Comparison of ENCODE assay signal across 10 cellular contexts in the genomic region with DNA sequence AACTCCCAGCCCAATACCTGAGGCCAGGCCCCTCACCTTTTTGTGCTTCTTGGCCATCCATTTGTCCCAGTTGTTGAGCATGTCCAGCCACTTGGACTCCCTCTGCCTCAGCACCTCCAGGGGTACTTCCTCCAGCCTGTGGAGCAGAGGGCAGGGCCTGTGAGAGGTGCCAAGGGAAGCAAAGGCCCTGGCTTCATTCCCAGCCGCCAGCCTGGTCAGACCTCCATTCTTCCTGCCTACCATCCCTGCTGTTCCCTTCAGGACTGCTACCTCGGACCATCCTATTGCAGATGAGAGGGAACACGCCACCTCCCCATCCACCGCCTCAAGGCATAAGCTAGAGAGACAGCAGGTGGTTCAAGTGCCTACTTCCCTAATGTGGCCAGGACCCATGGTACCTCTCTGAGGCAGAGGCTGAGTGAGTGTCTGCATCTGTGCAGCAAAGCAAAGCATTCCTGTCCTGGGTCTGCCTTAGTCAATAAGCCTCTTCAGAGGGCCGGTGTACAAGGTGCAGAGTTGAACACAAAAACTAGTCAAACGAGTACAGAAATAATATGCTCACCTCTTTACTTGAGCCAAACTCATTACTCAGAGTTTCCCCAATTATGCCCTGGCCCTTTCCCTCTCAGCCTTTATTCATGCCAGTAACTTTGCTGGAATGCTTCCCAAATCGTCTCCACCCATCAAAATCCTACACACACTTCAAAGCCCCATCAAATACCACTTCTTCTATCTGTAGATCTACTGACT. TPM values are rescaled to one million over a fixed set of nuclear protein-coding genes. Genes with fewer than 3 reads are reported as not detected.
DNase-seq lines count a peak whose midpoint lies in the region; ATAC-seq and TF ChIP-seq lines count a peak whose summit lies in the region.
"Had no signal": no experiment of that assay in that cellular context is flagged by ENCODE, and none has a peak within 500 bp of the region (broad histone marks: within the 10 kb centered on the region; RNA-seq: fewer than 3 reads in every experiment).

No MANE protein-coding gene starts in this region.

- no peaks in the 10 kb centered on the region for H3F3A ChIP-seq in GM23338 (replicated peaks; ENCODE audit: low read depth)

- H2AFZ ChIP-seq in GM23338 = no peak overlapping the region

- H3K4me2 ChIP-seq in GM23338 = no peak overlapping the region

- peaks cover 10% of the 10 kb centered on the region for H3K36me3 Mint-ChIP-seq in stimulated activated naive CD8-positive, alpha-beta T cell treated with anti-CD3 and anti-CD28 coated beads, Interleukin-15, Interleukin-2, amounts not matched to agents 100 ng/mL and 50 ng/mL, for 24 hours (ENCODE audit: low read depth)
- H3K36me3 Mint-ChIP-seq in mesothelial cell of epicardium (no peaks in the 10 kb centered on the region), GM23338 (ENCODE audit: low read depth) (no peaks in the 10 kb centered on the region; the same call in 2 of the 3 replicates)

- intact Hi-C loops in ascending aorta (cut with DNase I) = loop anchor here (1.0 to 10.0 kb wide), 2 partner anchors 22 to 980 kb away; partner anchors contain the start of gene TBC1D10A

- H3K27me3 Mint-ChIP-seq in stimulated activated naive CD8-positive, alpha-beta T cell treated with anti-CD3 and anti-CD28 coated beads, Interleukin-15, Interleukin-2, amounts not matched to agents 100 ng/mL and 50 ng/mL, for 24 hours = no peaks in the 10 kb centered on the region
- no peaks in the 10 kb centered on the region for H3K27me3 Mint-ChIP-seq in mesothelial cell of epicardium (ENCODE audit: low read depth)
- H3K27me3 Mint-ChIP-seq in GM23338 (ENCODE audit: insufficient read depth, low read depth, poor library complexity) = peaks cover 6% of the 10 kb centered on the region

- H3K4me1 ChIP-seq in ascending aorta = peaks cover 44 to 84% of the 10 kb centered on the region in 2 donors
- H3K4me1 ChIP-seq in GM23338 (ENCODE audit: insufficient read depth) = no peaks in the 10 kb centered on the region

- H3K79me2 ChIP-seq in GM23338 (replicated peaks; ENCODE audit: insufficient read depth) = no peaks in the 10 kb centered on the region

- TF ChIP-seq CTCF in ascending aorta (IDR thresholded peaks at IDR 0.05) (no peak), mesothelial cell of epicardium (IDR thresholded peaks at IDR 0.05; ENCODE audit: unreplicated experiment) (no peak), GM23338 (conservative IDR thresholded peaks at IDR 0.05; ENCODE audit: low read depth in 2 of 2) (no peak)

- DNase-seq in stimulated activated naive CD8-positive, alpha-beta T cell treated with anti-CD3 and anti-CD28 coated beads, Interleukin-15, Interleukin-2, amounts not matched to agents 100 U/mL and 50 U/mL, for 24 hours = no peak
- peak in 1 of 2 donors; percentile 83 for DNase-seq in ascending aorta (ENCODE audit: low spot score in 2 of 2)
- no peak for DNase-seq in mesothelial cell of epicardium (ENCODE audit: low spot score in 2 of 2, unreplicated experiment in 2 of 2)
- no peak for DNase-seq in GOT3 (lab: John Stamatoyannopoulos, UW)
- DNase-seq in NCI-H748 treated with DMSO at 0.1 percent for 48 hours (lab: John Stamatoyannopoulos, UW) = no peak
- no peak for DNase-seq in GM23338 (ENCODE audit: low spot score)
- DNase-seq: NCI-H1694 had no signal

- H3K9me3 Mint-ChIP-seq in stimulated activated naive CD8-positive, alpha-beta T cell treated with anti-CD3 and anti-CD28 coated beads, Interleukin-15, Interleukin-2, amounts not matched to agents 100 ng/mL and 50 ng/mL, for 24 hours = no peaks in the 10 kb centered on the region
- H3K9me3 Mint-ChIP-seq in mesothelial cell of epicardium (no peaks in the 10 kb centered on the region), GM23338 (no peaks in the 10 kb centered on the region)

- peak overlapping the region; percentile 86 for H3K27ac ChIP-seq in ascending aorta
- no peak overlapping the region for H3K27ac ChIP-seq in GM23338 (ENCODE audit: low read depth)
- H3K27ac ChIP-seq: cardiac muscle cell had no signal

- H3K4me3 Mint-ChIP-seq in stimulated activated naive CD8-positive, alpha-beta T cell treated with anti-CD3 and anti-CD28 coated beads, Interleukin-15, Interleukin-2, amounts not matched to agents 100 ng/mL and 50 ng/mL, for 24 hours = peak overlapping the region; percentile 70
- H3K4me3 Mint-ChIP-seq in mesothelial cell of epicardium (no peak overlapping the region), GM23338 (no peak overlapping the region)

- H3K4me3 ChIP-seq in ascending aorta (peak overlapping the region; percentile 25 to 42), GM23338 (no peak overlapping the region)
- H3K4me3 ChIP-seq: cardiac muscle cell had no signal

- H3K4me1 Mint-ChIP-seq in stimulated activated naive CD8-positive, alpha-beta T cell treated with anti-CD3 and anti-CD28 coated beads, Interleukin-15, Interleukin-2, amounts not matched to agents 100 ng/mL and 50 ng/mL, for 24 hours (ENCODE audit: low read depth) = peaks cover 96% of the 10 kb centered on the region
- H3K4me1 Mint-ChIP-seq in mesothelial cell of epicardium (peaks cover 44% of the 10 kb centered on the region), GM23338 (peaks cover 8% of the 10 kb centered on the region; the same call in 1 of the 3 replicates)

- no peaks in the 10 kb centered on the region for H3K27me3 ChIP-seq in ascending aorta
- H3K27me3 ChIP-seq in GM23338 (ENCODE audit: insufficient read depth) = no peaks in the 10 kb centered on the region
- H3K27me3 ChIP-seq: cardiac muscle cell had no signal

- ATAC-seq in stimulated activated naive CD8-positive, alpha-beta T cell treated with anti-CD3 and anti-CD28 coated beads, Interleukin-15, Interleukin-2, amounts not matched to agents 100 U/mL and 50 U/mL, for 24 hours = no peak
- ATAC-seq in GM18498 (IDR thresholded peaks at IDR 0.05; ENCODE audit: unreplicated experiment) (no peak), GM23338 (no peak)

- no peaks in the 10 kb centered on the region; the same call in none of the 2 replicates for H4K20me1 ChIP-seq in GM23338 (replicated peaks; ENCODE audit: insufficient read depth)

- no peaks in the 10 kb centered on the region for H3K9me3 ChIP-seq in ascending aorta

- H3K9me2 ChIP-seq in GM23338 (ENCODE audit: insufficient read depth) = no peaks in the 10 kb centered on the region

- H3K36me3 ChIP-seq in ascending aorta (peaks cover 33 to 35% of the 10 kb centered on the region in 2 donors), GM23338 (ENCODE audit: insufficient read depth) (no peaks in the 10 kb centered on the region)
- H3K36me3 ChIP-seq: cardiac muscle cell had no signal

- peak overlapping the region; percentile 78 for H3K27ac Mint-ChIP-seq in stimulated activated naive CD8-positive, alpha-beta T cell treated with anti-CD3 and anti-CD28 coated beads, Interleukin-15, Interleukin-2, amounts not matched to agents 100 ng/mL and 50 ng/mL, for 24 hours
- peak overlapping the region; percentile 32 for H3K27ac Mint-ChIP-seq in mesothelial cell of epicardium
- no peak overlapping the region for H3K27ac Mint-ChIP-seq in GM23338

TF ChIP-seq in GM23338, 12 proteins besides CTCF, POLR2A, EP300 and RAD21 (continues in another document):
- TF ChIP-seq EZH2phosphoT487 (IDR thresholded peaks at IDR 0.05; ENCODE audit: unreplicated experiment) (no peak), ETS1 (IDR thresholded peaks at IDR 0.05) (no peak), CREB1 (CRISPR knock-in tag; IDR thresholded peaks at IDR 0.05; ENCODE audit: low read depth) (no peak), POLR2AphosphoS5 (IDR thresholded peaks at IDR 0.05; ENCODE audit: low read depth) (no peak), NANOG (IDR thresholded peaks at IDR 0.05; ENCODE audit: borderline replicate concordance) (no peak), JUNB (IDR thresholded peaks at IDR 0.05; ENCODE audit: unreplicated experiment) (no peak), EZH2 (IDR thresholded peaks at IDR 0.05; ENCODE audit: low read depth, unreplicated experiment) (no peak)

RNA-seq across cellular contexts. Expression of gene CASTOR1, which starts 15.4 kb away (rescaled TPM):
- total RNA-seq in ascending aorta (55.9 TPM), mesothelial cell of epicardium (10.9 to 13.5 TPM (median 13.5 TPM) in 3 replicates)
- 23.2 and 36.0 TPM in 2 replicates for total RNA-seq in GM23338 (2014; rRNA removed; shearing (Covaris generic))
- 11.3 and 22.0 TPM in 2 replicates for polyA plus RNA-seq in GM23338 (2016; fragmentation: Nextera tagmentation; extraction: Ambion mirVana)

RNA-seq across cellular contexts. Expression of gene TBC1D10A, which starts 22.1 kb away (rescaled TPM):
- total RNA-seq in ascending aorta (107 TPM), mesothelial cell of epicardium (12.8 to 15.1 TPM (median 13.7 TPM) in 3 replicates)
- total RNA-seq in GM23338 (2014; rRNA removed; shearing (Covaris generic)) = 6.0 and 8.8 TPM in 2 replicates
- 3.3 and 4.2 TPM in 2 replicates for polyA plus RNA-seq in GM23338 (2016; fragmentation: Nextera tagmentation; extraction: Ambion mirVana)

RNA-seq across cellular contexts. Expression of gene OSM, which starts 38.0 kb away (rescaled TPM):
- total RNA-seq in ascending aorta (not detected), mesothelial cell of epicardium (not detected in 3 replicates)
- not detected in 2 replicates for total RNA-seq in GM23338 (2014; rRNA removed; shearing (Covaris generic))
- polyA plus RNA-seq in GM23338 (2016; fragmentation: Nextera tagmentation; extraction: Ambion mirVana) = not detected in 2 replicates
- total RNA-seq: cardiac muscle cell had no signal
- polyA plus RNA-seq: cardiac muscle cell had no signal

RNA-seq across cellular contexts. Expression of gene SF3A1, which starts 52.0 kb away (rescaled TPM):
- total RNA-seq in ascending aorta (92.9 TPM), mesothelial cell of epicardium (142 to 154 TPM (median 151 TPM) in 3 replicates)
- total RNA-seq in GM23338 (2014; rRNA removed; shearing (Covaris generic)) = 108 and 170 TPM in 2 replicates
- polyA plus RNA-seq in GM23338 (2016; fragmentation: Nextera tagmentation; extraction: Ambion mirVana) = 93.4 and 107 TPM in 2 replicates

RNA-seq across cellular contexts. Expression of gene CCDC157, which starts 52.1 kb away (rescaled TPM):
- total RNA-seq in ascending aorta (7.0 TPM), mesothelial cell of epicardium (4.7 to 5.8 TPM (median 4.7 TPM) in 3 replicates)
- 6.9 and 7.9 TPM in 2 replicates for total RNA-seq in GM23338 (2014; rRNA removed; shearing (Covaris generic))
- 3.7 and 3.8 TPM in 2 replicates for polyA plus RNA-seq in GM23338 (2016; fragmentation: Nextera tagmentation; extraction: Ambion mirVana)
